ENCODE assay signal across 8 cellular contexts in genomic region chr16:4115209-4115940, GRCh38. TPM values are rescaled to one million over a fixed set of nuclear protein-coding genes. Genes with fewer than 3 reads are reported as not detected.
DNase-seq lines count a peak whose midpoint lies in the region; ATAC-seq, FAIRE-seq and TF ChIP-seq lines count a peak whose summit lies in the region.

No MANE protein-coding gene starts in this region.

- peaks cover 13% of the 10 kb centered on the region for H3K27me3 Mint-ChIP-seq in T-helper 2 cell treated with Interferon-gamma antibody and Interleukin-4, amounts not matched to agents 5 μg/mL and 100 μg/mL, for 36 hours (ENCODE audit: low read depth)

- in situ Hi-C loops in brain microvascular endothelial cell (cut with HindIII; ENCODE audit: low pct_ligation_motif_present, low sequenced_read_pairs), result no loop called here

- H3K36me3 Mint-ChIP-seq in T-helper 2 cell treated with Interferon-gamma antibody and Interleukin-4, amounts not matched to agents 5 μg/mL and 100 μg/mL, for 36 hours (ENCODE audit: low read depth), result peaks cover 5% of the 10 kb centered on the region

- FAIRE-seq in HTR-8/SVneo (lab: Jason Lieb, UNC), result peak; percentile 38
- FAIRE-seq in small intestine (lab: Jason Lieb, UNC), result no peak

- peak; percentile 5 for ATAC-seq in GM18520 (IDR thresholded peaks at IDR 0.05; ENCODE audit: unreplicated experiment)

- H3K4me1 ChIP-seq in small intestine (ENCODE audit: control insufficient read depth in 2 of 2, insufficient read depth in 1 of 2, low read depth in 1 of 2, low read length in 1 of 2), result peaks cover 0 to 10% of the 10 kb centered on the region in 2 donors

- CTCF ChIA-PET in AG04449 (lab: Yijun Ruan, JAX), result interaction anchor here (1.2 to 5.2 kb wide), 6 partner anchors 132 to 289 kb away, joined by 3 to 30 read pairs (median 5); no protein-coding TSS in a partner anchor

- H3K27me3 ChIP-seq in brain microvascular endothelial cell (replicated peaks), result no peaks in the 10 kb centered on the region
- H3K27me3 ChIP-seq in small intestine (ENCODE audit: control insufficient read depth in 2 of 2, insufficient read depth in 2 of 2, low read length in 2 of 2), result no peaks in the 10 kb centered on the region

- H3K27ac Mint-ChIP-seq in T-helper 2 cell treated with Interferon-gamma antibody and Interleukin-4, amounts not matched to agents 5 μg/mL and 100 μg/mL, for 36 hours, result no peak overlapping the region

- peaks cover 32% of the 10 kb centered on the region for H3K4me1 Mint-ChIP-seq in T-helper 2 cell treated with Interferon-gamma antibody and Interleukin-4, amounts not matched to agents 5 μg/mL and 100 μg/mL, for 36 hours (ENCODE audit: low read depth)

- H3K4me3 Mint-ChIP-seq in T-helper 2 cell treated with Interferon-gamma antibody and Interleukin-4, amounts not matched to agents 5 μg/mL and 100 μg/mL, for 36 hours, result peak overlapping the region; percentile 74

- no peaks in the 10 kb centered on the region for H3K36me3 ChIP-seq in brain microvascular endothelial cell (replicated peaks)
- no peaks in the 10 kb centered on the region for H3K36me3 ChIP-seq in small intestine (ENCODE audit: control insufficient read depth in 2 of 2, insufficient read depth in 2 of 2, low read length in 2 of 2)

- H3K9me3 Mint-ChIP-seq in T-helper 2 cell treated with Interferon-gamma antibody and Interleukin-4, amounts not matched to agents 5 μg/mL and 100 μg/mL, for 36 hours, result no peaks in the 10 kb centered on the region

- H3K9me3 ChIP-seq in small intestine (ENCODE audit: control insufficient read depth, low read depth), result no peaks in the 10 kb centered on the region

- H3K27ac ChIP-seq in brain microvascular endothelial cell (no peak overlapping the region), small intestine (ENCODE audit: low read depth in 1 of 2, low read length in 1 of 2) (peak overlapping the region; percentile 41 to 43)

- TF ChIP-seq CTCF in AG04449 (IDR thresholded peaks at IDR 0.05; ENCODE audit: insufficient read depth, low read length, missing control alignments) (no peak), brain microvascular endothelial cell (IDR thresholded peaks at IDR 0.05; ENCODE audit: low read depth, low read length, missing control alignments) (no peak)

- H3K4me3 ChIP-seq in AG04449 (ENCODE audit: low read depth, low read length), result peak overlapping the region; percentile 64
- peak overlapping the region; percentile 54 for H3K4me3 ChIP-seq in brain microvascular endothelial cell (ENCODE audit: low read depth, low read length)
- peak overlapping the region; percentile 70 to 94 for H3K4me3 ChIP-seq in small intestine (ENCODE audit: low read depth in 1 of 2, low read length in 2 of 2)

- POLR2A ChIA-PET in AG04449 (lab: Yijun Ruan, JAX), result interaction anchor here (0.6 to 1.6 kb wide), 2 partner anchors 138 to 170 kb away, joined by 3 to 7 read pairs; no protein-coding TSS in a partner anchor

- DNase-seq in AG04449 (ENCODE audit: low read depth, low spot score) (no peak), HTR-8/SVneo (ENCODE audit: insufficient read length, low spot score) (peak; percentile 59), brain microvascular endothelial cell (peak; percentile 52), iPS-NIHi7 (ENCODE audit: extremely low spot score) (peak; percentile 71), small intestine (peak; percentile 54), NCI-H2029 (lab: John Stamatoyannopoulos, UW) (no peak)
- peak; percentile 25 for DNase-seq in T-helper 2 cell treated with Interferon-gamma antibody and Interleukin-4, amounts not matched to agents 5 μg/mL and 100 μg/mL, for 36 hours (ENCODE audit: low spot score)

- 8 to 15% (median 12%) methylated on average over 58 to 73 of the region's 73 CpGs for WGBS in small intestine, 3 donors

RNA-seq across cellular contexts. Expression of gene ADCY9, which starts 0.9 kb away (rescaled TPM):
- 10 to 100 TPM in 1 of 3 donors, 1 to 10 TPM in 2; 4.3 to 10.7 (median 7.9) TPM for polyA plus RNA-seq in small intestine

Comparison
In these comparisons a context has a peak if more than half of its experiments do, and no peak if none do; other contexts are left out.
1. DNase-seq: peak in HTR-8/SVneo (single experiment), T-helper 2 cell treated with Interferon-gamma antibody and Interleukin-4, amounts not matched to agents 5 μg/mL and 100 μg/mL, for 36 hours (single experiment), brain microvascular endothelial cell (single experiment), iPS-NIHi7 (single experiment) and small intestine (single experiment); none in AG04449 (single experiment) and NCI-H2029 (single experiment).
2. Peak in every context shown above with its lines, with median percentiles within 50 percentile points of each other: H3K4me3 ChIP-seq.